In genomic region chr6:105929626-105930025, GRCh38 we compare ENCODE assay signal across 16 cellular contexts.
"Had no signal": no experiment of that assay in that cellular context is flagged by ENCODE, and none has a peak within 500 bp of the region (broad histone marks: within the 10 kb centered on the region; RNA-seq: fewer than 3 reads in every experiment).

No MANE protein-coding gene starts in this region.

- H3K9me3 Mint-ChIP-seq: mesothelial cell of epicardium; naive B cell; natural killer cell; stimulated activated naive CD8-positive, alpha-beta T cell treated with anti-CD3 and anti-CD28 coated beads, Interleukin-15, Interleukin-2, amounts not matched to agents 100 ng/mL and 50 ng/mL, for 24 hours had no signal

- H3K4me3 Mint-ChIP-seq: mesothelial cell of epicardium; naive B cell; natural killer cell; stimulated activated naive CD8-positive, alpha-beta T cell treated with anti-CD3 and anti-CD28 coated beads, Interleukin-15, Interleukin-2, amounts not matched to agents 100 ng/mL and 50 ng/mL, for 24 hours had no signal

- DNase-seq: islet precursor cell; left ventricle myocardium inferior; mesendoderm; naive B cell; natural killer cell; ovary; right lobe of liver; stimulated activated CD4-positive, alpha-beta T cell treated with anti-CD3 and anti-CD28 coated beads, Interleukin-2, amount 100 ng/mL, for 24 hours; stimulated activated CD4-positive, alpha-beta T cell treated with anti-CD3 and anti-CD28 coated beads, Interleukin-4, amount 100 ng/mL, for 1 hour; stimulated activated naive CD4-positive, alpha-beta T cell; tibial artery; trophoblast cell; upper lobe of right lung had no signal

- H3K4me1 Mint-ChIP-seq: mesothelial cell of epicardium, naive B cell, natural killer cell had no signal

- H3K36me3 Mint-ChIP-seq: mesothelial cell of epicardium, naive B cell, natural killer cell had no signal

- H3K27ac Mint-ChIP-seq: mesothelial cell of epicardium; natural killer cell; progenitor cell of endocrine pancreas; stimulated activated naive CD8-positive, alpha-beta T cell treated with anti-CD3 and anti-CD28 coated beads, Interleukin-15, Interleukin-2, amounts not matched to agents 100 ng/mL and 50 ng/mL, for 24 hours had no signal
